21 cellular contexts compared by ENCODE assay signal in genomic region chr7:11633325-11633724, GRCh38.
DNase-seq lines count a peak whose midpoint lies in the region; ATAC-seq and FAIRE-seq lines count a peak whose summit lies in the region.
"Had no signal": no experiment of that assay in that cellular context is flagged by ENCODE, and none has a peak within 500 bp of the region (broad histone marks: within the 10 kb centered on the region; RNA-seq: fewer than 3 reads in every experiment).

No MANE protein-coding gene starts in this region.

- H3K27ac ChIP-seq in substantia nigra (ENCODE audit: low read depth, low read length, poor library complexity, severe bottlenecking): no peak overlapping the region
- H3K27ac ChIP-seq: BLaER1, Peyer's patch, SK-N-MC had no signal

- no peak for FAIRE-seq in RCC 7860 (lab: Jason Lieb, UNC)
- FAIRE-seq: H1, HTR-8/SVneo had no signal

- DNase-seq in NCI-H345 (lab: John Stamatoyannopoulos, UW) (peak; percentile 4), NCI-H345 treated with DMSO at 0.1 percent for 48 hours (lab: John Stamatoyannopoulos, UW; ENCODE audit: unreplicated experiment) (no peak), NCI-H2227 treated with DMSO at 0.1 percent for 48 hours (lab: John Stamatoyannopoulos, UW) (peak; percentile 22), GM03348 (ENCODE audit: low spot score) (no peak), RCC 7860 (ENCODE audit: low spot score) (no peak), substantia nigra (lab: John Stamatoyannopoulos, UW) (no peak)
- DNase-seq: CD4-positive, alpha-beta memory T cell; DMS153; EL; IMR-90; NCI-H1092; NCI-H1436 treated with DMSO at 0.1 percent for 48 hours; NCI-H2029; NCI-H526 treated with DMSO at 0.1 percent for 48 hours; Peyer's patch; Right ventricle myocardium superior had no signal

- ATAC-seq in HG02870 (IDR thresholded peaks at IDR 0.05; ENCODE audit: unreplicated experiment): peak; percentile 57

Comparison
In these comparisons a context has a peak if more than half of its experiments do, and no peak if none do; other contexts are left out.
1. DNase-seq: peak in NCI-H345 (single experiment) and NCI-H2227 treated with DMSO at 0.1 percent for 48 hours (single experiment); none in NCI-H345 treated with DMSO at 0.1 percent for 48 hours (single experiment), GM03348 (single experiment), RCC 7860 (single experiment) and substantia nigra (0 of 49).